In the genomic region with DNA sequence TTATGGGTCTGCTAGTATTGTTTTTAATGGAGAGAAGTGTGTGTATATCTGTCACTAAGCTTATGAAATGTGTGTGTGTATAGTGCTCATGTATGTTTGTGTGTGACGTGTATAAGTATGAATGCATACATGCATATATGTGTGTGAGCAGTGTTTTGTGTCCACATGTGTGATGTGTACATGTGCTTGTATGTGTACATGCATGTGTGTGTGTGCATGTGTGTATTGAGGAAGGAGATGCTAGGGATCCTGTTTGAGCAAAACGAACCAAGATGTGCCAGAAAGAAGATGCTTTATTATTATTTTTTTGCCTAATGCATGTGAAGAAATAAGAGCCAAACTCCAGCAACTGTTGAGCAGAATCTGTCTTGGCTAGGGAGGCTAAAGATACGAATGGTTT, we compare ENCODE assay signal across 33 cellular contexts.
"Had no signal": no experiment of that assay in that cellular context is flagged by ENCODE, and none has a peak within 500 bp of the region (broad histone marks: within the 10 kb centered on the region; RNA-seq: fewer than 3 reads in every experiment).

No MANE protein-coding gene starts in this region.

- H3K9me3 ChIP-seq: MG63 had no signal

- DNase-seq: Karpas-422, Kasumi-1, MG63, MM.1S, MV-4-11, NCI-H1048, NCI-H1092, NCI-H1092 treated with DMSO at 0.1 percent for 48 hours, NCI-H1105, NCI-H1105 treated with DMSO at 0.1 percent for 48 hours, NCI-H1417 treated with DMSO at 0.1 percent for 48 hours, NCI-H1436, NCI-H1436 treated with DMSO at 0.1 percent for 48 hours, NCI-H146, NCI-H1694, NCI-H1694 treated with DMSO at 0.1 percent for 48 hours, NCI-H187, NCI-H187 treated with DMSO at 0.1 percent for 48 hours, NCI-H1930, NCI-H2029, NCI-H2029 treated with DMSO at 0.1 percent for 48 hours, NCI-H2081, NCI-H2081 treated with DMSO at 0.1 percent for 48 hours, NCI-H2107, NCI-H2171, NCI-H2171 treated with DMSO at 0.1 percent for 48 hours, NCI-H226, NCI-H345, NCI-H446, NCI-H446 treated with DMSO at 0.1 percent for 48 hours, NCI-H510A, NCI-H510A treated with DMSO at 0.1 percent for 48 hours had no signal

- H3K36me3 ChIP-seq: MG63 had no signal

- H3K9ac ChIP-seq: KMS-11 had no signal

- H3K4me3 ChIP-seq: MG63 had no signal

- H3K27me3 ChIP-seq: MG63 had no signal

- H3K4me2 ChIP-seq: KMS-11 had no signal

- H3K27ac ChIP-seq: KMS-11 had no signal
